Comparison of ENCODE assay signal across 8 cellular contexts in genomic region chr6:722077-722524, GRCh38. TPM values are rescaled to one million over a fixed set of nuclear protein-coding genes. Genes with fewer than 3 reads are reported as not detected.
DNase-seq lines count a peak whose midpoint lies in the region; ATAC-seq and TF ChIP-seq lines count a peak whose summit lies in the region.

No MANE protein-coding gene starts in this region.

- POLR2A ChIA-PET in CD4-positive, alpha-beta memory T cell (lab: Charles Lee; ENCODE audit: partially characterized antibody) = interaction anchor here (1.2 to 3.3 kb wide), 3 partner anchors 11 to 29 kb away, joined by 4 to 11 read pairs (median 6); partner anchors contain the start of gene EXOC2

- H3K9ac ChIP-seq in NT2/D1 (ENCODE audit: insufficient read length, low read depth) (no peak overlapping the region), endodermal cell (ENCODE audit: extremely low read depth, low read length, poor library complexity, severe bottlenecking) (no peak overlapping the region)

- intact Hi-C loops in CD4-positive, alpha-beta memory T cell (cut with micrococcal nuclease) = loop anchor here (1.0 to 5.0 kb wide), 5 partner anchors 105 to 715 kb away; no protein-coding TSS in a partner anchor

- peaks cover 8 to 10% of the 10 kb centered on the region in 2 donors for H3K27me3 Mint-ChIP-seq in CD4-positive, alpha-beta memory T cell
- H3K27me3 Mint-ChIP-seq in activated CD8-positive, alpha-beta memory T cell treated with anti-CD3 and anti-CD28 coated beads, Interleukin-2, amount 10 ng/mL, durations not matched to agents 7 days and 5 days = peaks cover 7% of the 10 kb centered on the region
- H3K27me3 Mint-ChIP-seq in endodermal cell (ENCODE audit: insufficient read depth) (peaks cover 5% of the 10 kb centered on the region), mesothelial cell of epicardium (ENCODE audit: low read depth) (peaks cover 39% of the 10 kb centered on the region)

- H3K4me3 Mint-ChIP-seq in CD4-positive, alpha-beta memory T cell = peak overlapping the region in 2 of 8 donors; percentile 7 to 52
- no peak overlapping the region for H3K4me3 Mint-ChIP-seq in activated CD8-positive, alpha-beta memory T cell treated with anti-CD3 and anti-CD28 coated beads, Interleukin-2, amount 10 ng/mL, durations not matched to agents 7 days and 5 days
- H3K4me3 Mint-ChIP-seq in endodermal cell = no peak overlapping the region
- H3K4me3 Mint-ChIP-seq in mesothelial cell of epicardium = no peak overlapping the region

- no peak overlapping the region for H3K27ac ChIP-seq in CD4-positive, alpha-beta memory T cell (ENCODE audit: low read depth, low read length)
- no peak overlapping the region for H3K27ac ChIP-seq in endodermal cell (ENCODE audit: low read depth, low read length)

- peak; percentile 55 to 69 (median 58) for DNase-seq in CD4-positive, alpha-beta memory T cell
- DNase-seq in NT2/D1 (ENCODE audit: low read depth, low spot score) = peak; percentile 48
- peak; percentile 86 for DNase-seq in activated CD8-positive, alpha-beta memory T cell treated with anti-CD3 and anti-CD28 coated beads, Interleukin-2, amount 10 ng/mL, durations not matched to agents 7 days and 5 days
- peak; percentile 89 for DNase-seq in endodermal cell
- DNase-seq in mesothelial cell of epicardium (ENCODE audit: low spot score in 2 of 2, unreplicated experiment in 2 of 2) = peak; percentile 60 to 79
- peak; percentile 65 to 71 for DNase-seq in stimulated activated CD8-positive, alpha-beta memory T cell treated with anti-CD3 and anti-CD28 coated beads, Interleukin-2, amount 100 ng/mL, for 48 hours (ENCODE audit: low read depth in 2 of 2)

- H3K9me3 Mint-ChIP-seq in CD4-positive, alpha-beta memory T cell = no peaks in the 10 kb centered on the region
- no peaks in the 10 kb centered on the region for H3K9me3 Mint-ChIP-seq in activated CD8-positive, alpha-beta memory T cell treated with anti-CD3 and anti-CD28 coated beads, Interleukin-2, amount 10 ng/mL, durations not matched to agents 7 days and 5 days (ENCODE audit: low read depth)
- H3K9me3 Mint-ChIP-seq in endodermal cell (no peaks in the 10 kb centered on the region), mesothelial cell of epicardium (no peaks in the 10 kb centered on the region)

- H3K36me3 Mint-ChIP-seq in CD4-positive, alpha-beta memory T cell = no peaks in the 10 kb centered on the region
- H3K36me3 Mint-ChIP-seq in activated CD8-positive, alpha-beta memory T cell treated with anti-CD3 and anti-CD28 coated beads, Interleukin-2, amount 10 ng/mL, durations not matched to agents 7 days and 5 days = peaks cover 1% of the 10 kb centered on the region
- no peaks in the 10 kb centered on the region for H3K36me3 Mint-ChIP-seq in endodermal cell (ENCODE audit: low read depth)
- H3K36me3 Mint-ChIP-seq in mesothelial cell of epicardium = no peaks in the 10 kb centered on the region

- H3K9me3 ChIP-seq in CD4-positive, alpha-beta memory T cell (ENCODE audit: control insufficient read depth in 1 of 2, low read length in 2 of 2) = no peaks in the 10 kb centered on the region
- H3K9me3 ChIP-seq in NT2/D1 (ENCODE audit: insufficient read depth, low read length) (no peaks in the 10 kb centered on the region), endodermal cell (ENCODE audit: control insufficient read depth, low read length) (no peaks in the 10 kb centered on the region)

- H3K27me3 ChIP-seq in CD4-positive, alpha-beta memory T cell (ENCODE audit: insufficient read depth, low read length) = no peaks in the 10 kb centered on the region
- H3K27me3 ChIP-seq in NT2/D1 (ENCODE audit: insufficient read depth, insufficient read length) (no peaks in the 10 kb centered on the region), endodermal cell (ENCODE audit: control insufficient read depth, insufficient read depth, low read length, poor library complexity, severe bottlenecking) (no peaks in the 10 kb centered on the region)

- no peaks in the 10 kb centered on the region for H3K36me3 ChIP-seq in CD4-positive, alpha-beta memory T cell (ENCODE audit: insufficient read depth, low read length)
- H3K36me3 ChIP-seq in NT2/D1 (ENCODE audit: insufficient read depth, insufficient read length, low read length) (no peaks in the 10 kb centered on the region), endodermal cell (ENCODE audit: control insufficient read depth, insufficient read depth, low read length) (no peaks in the 10 kb centered on the region)

- H3K4me1 ChIP-seq in CD4-positive, alpha-beta memory T cell (ENCODE audit: insufficient read depth, low read length) = peaks cover 7% of the 10 kb centered on the region
- H3K4me1 ChIP-seq in NT2/D1 (ENCODE audit: insufficient read depth, insufficient read length) = no peaks in the 10 kb centered on the region
- H3K4me1 ChIP-seq in endodermal cell (ENCODE audit: control insufficient read depth, insufficient read depth, low read length) = no peaks in the 10 kb centered on the region

- H3K4me3 ChIP-seq in CD4-positive, alpha-beta memory T cell (ENCODE audit: low read length in 2 of 2) = no peak overlapping the region
- H3K4me3 ChIP-seq in NT2/D1 (ENCODE audit: insufficient read length, low read depth) (no peak overlapping the region), endodermal cell (ENCODE audit: low read length) (no peak overlapping the region)

- peak; percentile 95 for TF ChIP-seq CTCF in endodermal cell (conservative IDR thresholded peaks at IDR 0.05)
- peak; percentile 80 for TF ChIP-seq CTCF in mesothelial cell of epicardium (IDR thresholded peaks at IDR 0.05; ENCODE audit: unreplicated experiment)

- H3K27ac Mint-ChIP-seq in CD4-positive, alpha-beta memory T cell = no peak overlapping the region
- no peak overlapping the region for H3K27ac Mint-ChIP-seq in activated CD8-positive, alpha-beta memory T cell treated with anti-CD3 and anti-CD28 coated beads, Interleukin-2, amount 10 ng/mL, durations not matched to agents 7 days and 5 days
- no peak overlapping the region for H3K27ac Mint-ChIP-seq in endodermal cell
- H3K27ac Mint-ChIP-seq in mesothelial cell of epicardium = no peak overlapping the region

- CTCF ChIA-PET in CD4-positive, alpha-beta memory T cell (lab: Charles Lee; ENCODE audit: partially characterized antibody) = interaction anchor here (0.7 to 4.5 kb wide), 25 partner anchors 8 to 666 kb away, joined by 3 to 26 read pairs (median 4); no protein-coding TSS in a partner anchor
- CTCF ChIA-PET in activated CD8-positive, alpha-beta memory T cell treated with anti-CD3 and anti-CD28 coated beads, Interleukin-2, amount 10 ng/mL, durations not matched to agents 7 days and 5 days (lab: Charles Lee) = interaction anchor here (0.7 to 4.3 kb wide), 30 partner anchors 10 to 714 kb away, joined by 3 to 41 read pairs (median 4); partner anchors contain the start of gene EXOC2

- H3K4me1 Mint-ChIP-seq in CD4-positive, alpha-beta memory T cell = peaks cover 0 to 9% (median 4%) of the 10 kb centered on the region in 4 donors
- H3K4me1 Mint-ChIP-seq in activated CD8-positive, alpha-beta memory T cell treated with anti-CD3 and anti-CD28 coated beads, Interleukin-2, amount 10 ng/mL, durations not matched to agents 7 days and 5 days = peaks cover 8% of the 10 kb centered on the region
- H3K4me1 Mint-ChIP-seq in endodermal cell = peaks cover 6% of the 10 kb centered on the region
- H3K4me1 Mint-ChIP-seq in mesothelial cell of epicardium = no peaks in the 10 kb centered on the region

- ATAC-seq in HG02642 (IDR thresholded peaks at IDR 0.05; ENCODE audit: poor library complexity, unreplicated experiment) = peak; percentile 42
- ATAC-seq in activated CD8-positive, alpha-beta memory T cell treated with anti-CD3 and anti-CD28 coated beads, Interleukin-2, amount 10 ng/mL, durations not matched to agents 7 days and 5 days = peak; percentile 89
- ATAC-seq in GM18520 (IDR thresholded peaks at IDR 0.05; ENCODE audit: unreplicated experiment) = no peak

- WGBS in endodermal cell (ENCODE audit: insufficient coverage in 1 of 2, insufficient read length in 1 of 2), 2 experiments = 11 to 16% methylated on average over 6 to 11 of the region's 11 CpGs

RNA-seq across cellular contexts. Expression of gene EXOC2, which starts 29.2 kb away (rescaled TPM):
- 10 to 100 TPM; 44.6 to 47.6 TPM for total RNA-seq in CD4-positive, alpha-beta memory T cell
- polyA plus RNA-seq in CD4-positive, alpha-beta memory T cell = 10 to 100 TPM; 38.2 to 48.3 TPM
- total RNA-seq in activated CD8-positive, alpha-beta memory T cell treated with anti-CD3 and anti-CD28 coated beads, Interleukin-2, amount 10 ng/mL, durations not matched to agents 7 days and 5 days = 10 to 100 TPM; 28.4 to 34.6 TPM
- 10 to 100 TPM; 28.1 to 35.0 TPM for total RNA-seq in endodermal cell
- 26.9 TPM for polyA plus RNA-seq in endodermal cell (2013, experiment 1 of 2)
- 24.6 TPM for polyA plus RNA-seq in endodermal cell (2013, experiment 2 of 2)
- 20.3 to 22.9 TPM (median 22.1 TPM) in 3 replicates for total RNA-seq in mesothelial cell of epicardium
